In the genomic region with DNA sequence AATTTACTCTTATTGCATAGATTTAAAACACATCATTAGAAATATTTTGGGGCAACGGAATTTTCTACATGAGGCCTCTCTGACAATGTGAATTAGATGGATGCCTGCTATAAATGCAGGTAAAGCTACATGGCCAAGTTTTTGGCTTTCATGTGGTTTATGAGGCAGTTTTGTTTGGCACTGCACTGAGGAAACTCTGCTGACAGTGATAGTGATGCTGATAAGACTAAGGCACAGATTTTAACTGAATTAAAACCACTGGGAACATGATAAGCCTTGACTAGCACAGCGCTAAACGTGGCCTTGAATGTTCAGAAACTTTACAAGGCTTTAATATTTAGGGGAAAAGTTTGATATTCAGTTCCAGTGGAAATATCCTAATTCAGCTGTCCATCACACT, we compare ENCODE assay signal across 25 cellular contexts.
DNase-seq lines count a peak whose midpoint lies in the region; ATAC-seq and TF ChIP-seq lines count a peak whose summit lies in the region.
"Had no signal": no experiment of that assay in that cellular context is flagged by ENCODE, and none has a peak within 500 bp of the region (broad histone marks: within the 10 kb centered on the region; RNA-seq: fewer than 3 reads in every experiment).

No MANE protein-coding gene starts in this region.

- H3K27me3 Mint-ChIP-seq in activated CD4-positive, alpha-beta T cell treated with anti-CD3 and anti-CD28 coated beads, Interleukin-2, amount 10 ng/mL, durations not matched to agents 7 days and 5 days: no peaks in the 10 kb centered on the region
- H3K27me3 Mint-ChIP-seq in T-cell: no peaks in the 10 kb centered on the region
- no peaks in the 10 kb centered on the region for H3K27me3 Mint-ChIP-seq in CD8-positive, alpha-beta memory T cell
- H3K27me3 Mint-ChIP-seq: IgD-negative memory B cell had no signal

- no peaks in the 10 kb centered on the region for H3K36me3 Mint-ChIP-seq in activated CD4-positive, alpha-beta T cell treated with anti-CD3 and anti-CD28 coated beads, Interleukin-2, amount 10 ng/mL, durations not matched to agents 7 days and 5 days (ENCODE audit: low read depth)
- H3K36me3 Mint-ChIP-seq in T-cell: peaks cover 12% of the 10 kb centered on the region
- H3K36me3 Mint-ChIP-seq in CD8-positive, alpha-beta memory T cell: peaks cover 2 to 11% (median 5%) of the 10 kb centered on the region in 3 donors

- H3K27me3 ChIP-seq in adrenal gland (no peaks in the 10 kb centered on the region), spleen (replicated peaks in 1 of 7) (no peaks in the 10 kb centered on the region)
- no peaks in the 10 kb centered on the region for H3K27me3 ChIP-seq in CD8-positive, alpha-beta memory T cell (ENCODE audit: insufficient read depth, low read length, poor library complexity, severe bottlenecking)
- H3K27me3 ChIP-seq: SJSA1 had no signal

- no peaks in the 10 kb centered on the region for H3K36me3 ChIP-seq in adrenal gland (replicated peaks in 1 of 2)
- no peaks in the 10 kb centered on the region for H3K36me3 ChIP-seq in spleen
- H3K36me3 ChIP-seq in CD8-positive, alpha-beta memory T cell (ENCODE audit: insufficient read depth, low read length): no peaks in the 10 kb centered on the region
- H3K36me3 ChIP-seq: SJSA1 had no signal

- peak; percentile 9 for DNase-seq in activated CD4-positive, alpha-beta T cell treated with anti-CD3 and anti-CD28 coated beads, Interleukin-2, amount 10 ng/mL, durations not matched to agents 7 days and 5 days
- no peak for DNase-seq in activated CD4-positive, alpha-beta T cell treated with anti-CD3 and anti-CD28 coated beads for 1 hour
- DNase-seq in T-cell (no peak), dermis microvascular lymphatic vessel endothelial cell (ENCODE audit: low read depth in 2 of 2) (peak; percentile 6 to 27), retina (no peak), adrenal gland (no peak), spleen (no peak)
- DNase-seq in CD8-positive, alpha-beta memory T cell: no peak
- DNase-seq: 8988T; ACHN; COR-L47; EL; GF-D8; HCEC 1CT; NCI-H1105; NCI-H1436 treated with DMSO at 0.1 percent for 48 hours; NCI-H187 treated with DMSO at 0.1 percent for 48 hours; NCI-H345; NCI-H510A treated with DMSO at 0.1 percent for 48 hours; NCI-H748 treated with DMSO at 0.1 percent for 48 hours; NK-92 treated with Interleukin-12 subunit alpha and Interleukin-12 subunit beta, amount 100 ng/mL, for 24 hours; PC-9 had no signal

- peak; percentile 34 to 75 (median 62) for ATAC-seq in T-cell (replicated peaks in 1 of 4)
- ATAC-seq: Right ventricle myocardium inferior had no signal

- POLR2A ChIA-PET in activated CD4-positive, alpha-beta T cell treated with anti-CD3 and anti-CD28 coated beads, Interleukin-2, amount 10 ng/mL, durations not matched to agents 7 days and 5 days (lab: Charles Lee): no interaction called here
- POLR2A ChIA-PET in T-cell (lab: Charles Lee): no interaction called here
- POLR2A ChIA-PET in CD8-positive, alpha-beta memory T cell (lab: Charles Lee): no interaction called here

- no peak overlapping the region for H3K4me3 Mint-ChIP-seq in activated CD4-positive, alpha-beta T cell treated with anti-CD3 and anti-CD28 coated beads, Interleukin-2, amount 10 ng/mL, durations not matched to agents 7 days and 5 days
- H3K4me3 Mint-ChIP-seq in T-cell: no peak overlapping the region
- H3K4me3 Mint-ChIP-seq in CD8-positive, alpha-beta memory T cell: peak overlapping the region in 1 of 7 donors; percentile 6
- H3K4me3 Mint-ChIP-seq: IgD-negative memory B cell had no signal

- H3K4me3 ChIP-seq in adrenal gland (no peak overlapping the region), spleen (no peak overlapping the region)
- H3K4me3 ChIP-seq in CD8-positive, alpha-beta memory T cell (ENCODE audit: low read length): no peak overlapping the region
- H3K4me3 ChIP-seq: PC-9, SJSA1 had no signal

- 30 to 35% (median 33%) methylated on average over 3 of the region's 3 CpGs for WGBS in adrenal gland, 4 donors
- WGBS in spleen, 5 donors: 43 to 52% (median 46%) methylated on average over 3 of the region's 3 CpGs

- no peaks in the 10 kb centered on the region for H3K9me3 Mint-ChIP-seq in activated CD4-positive, alpha-beta T cell treated with anti-CD3 and anti-CD28 coated beads, Interleukin-2, amount 10 ng/mL, durations not matched to agents 7 days and 5 days
- no peaks in the 10 kb centered on the region for H3K9me3 Mint-ChIP-seq in T-cell
- no peaks in the 10 kb centered on the region for H3K9me3 Mint-ChIP-seq in CD8-positive, alpha-beta memory T cell

- TF ChIP-seq CTCF in adrenal gland (IDR thresholded peaks at IDR 0.05) (no peak), spleen (IDR thresholded peaks at IDR 0.05 in 8 of 11, conservative IDR thresholded peaks at IDR 0.05 in 3 of 11) (no peak)

- TF ChIP-seq POLR2A in adrenal gland (IDR thresholded peaks at IDR 0.05) (no peak), spleen (IDR thresholded peaks at IDR 0.05) (no peak)

- CTCF ChIA-PET in activated CD4-positive, alpha-beta T cell treated with anti-CD3 and anti-CD28 coated beads, Interleukin-2, amount 10 ng/mL, durations not matched to agents 7 days and 5 days (lab: Charles Lee): no interaction called here
- CTCF ChIA-PET in T-cell (lab: Charles Lee): interaction anchor here in 1 of 2 donors (0.9 kb wide), 1 partner anchor 10 kb away, joined by 3 read pairs; no protein-coding TSS in a partner anchor
- CTCF ChIA-PET in CD8-positive, alpha-beta memory T cell (lab: Charles Lee): no interaction called here

- H3K4me1 ChIP-seq in adrenal gland (replicated peaks in 1 of 2) (no peaks in the 10 kb centered on the region), spleen (peaks cover 0 to 6% (median 0%) of the 10 kb centered on the region in 6 donors)
- H3K4me1 ChIP-seq in CD8-positive, alpha-beta memory T cell (ENCODE audit: insufficient read depth, low read length): peaks cover 6% of the 10 kb centered on the region
- H3K4me1 ChIP-seq: SJSA1 had no signal

- peaks cover 8% of the 10 kb centered on the region for H3K4me1 Mint-ChIP-seq in activated CD4-positive, alpha-beta T cell treated with anti-CD3 and anti-CD28 coated beads, Interleukin-2, amount 10 ng/mL, durations not matched to agents 7 days and 5 days
- peaks cover 29 to 38% (median 29%) of the 10 kb centered on the region in 3 donors for H3K4me1 Mint-ChIP-seq in T-cell
- H3K4me1 Mint-ChIP-seq in CD8-positive, alpha-beta memory T cell: peaks cover 15 to 27% (median 18%) of the 10 kb centered on the region in 3 donors
- H3K4me1 Mint-ChIP-seq: IgD-negative memory B cell had no signal

- H3K27ac ChIP-seq in adrenal gland (no peak overlapping the region), spleen (no peak overlapping the region)
- H3K27ac ChIP-seq in CD8-positive, alpha-beta memory T cell (ENCODE audit: low read depth, low read length): no peak overlapping the region
- H3K27ac ChIP-seq: PC-9, SJSA1 had no signal

- no peaks in the 10 kb centered on the region for H3K9me3 ChIP-seq in adrenal gland (replicated peaks in 1 of 3)
- no peaks in the 10 kb centered on the region for H3K9me3 ChIP-seq in spleen
- H3K9me3 ChIP-seq in CD8-positive, alpha-beta memory T cell (ENCODE audit: low read length): no peaks in the 10 kb centered on the region

- no peak overlapping the region for H3K27ac Mint-ChIP-seq in activated CD4-positive, alpha-beta T cell treated with anti-CD3 and anti-CD28 coated beads, Interleukin-2, amount 10 ng/mL, durations not matched to agents 7 days and 5 days
- H3K27ac Mint-ChIP-seq in T-cell: no peak overlapping the region
- peak overlapping the region in 2 of 8 donors; percentile 23 to 32 for H3K27ac Mint-ChIP-seq in CD8-positive, alpha-beta memory T cell
- H3K27ac Mint-ChIP-seq: IgD-negative memory B cell had no signal

- intact Hi-C loops in adrenal gland (cut with DNase I): no loop called here
- intact Hi-C loops in spleen (cut with DNase I; ENCODE audit: low total_unique reads): no loop called here

Comparison
In these comparisons a context has a peak if more than half of its experiments do, and no peak if none do; other contexts are left out.
1. DNase-seq: peak in activated CD4-positive, alpha-beta T cell treated with anti-CD3 and anti-CD28 coated beads, Interleukin-2, amount 10 ng/mL, durations not matched to agents 7 days and 5 days (single experiment) and dermis microvascular lymphatic vessel endothelial cell (2 of 2); none in activated CD4-positive, alpha-beta T cell treated with anti-CD3 and anti-CD28 coated beads for 1 hour (single experiment), T-cell (0 of 34), retina (single experiment), adrenal gland (0 of 7), spleen (single experiment) and CD8-positive, alpha-beta memory T cell (0 of 5).